ENCODE assay signal across 13 cellular contexts in the genomic region with DNA sequence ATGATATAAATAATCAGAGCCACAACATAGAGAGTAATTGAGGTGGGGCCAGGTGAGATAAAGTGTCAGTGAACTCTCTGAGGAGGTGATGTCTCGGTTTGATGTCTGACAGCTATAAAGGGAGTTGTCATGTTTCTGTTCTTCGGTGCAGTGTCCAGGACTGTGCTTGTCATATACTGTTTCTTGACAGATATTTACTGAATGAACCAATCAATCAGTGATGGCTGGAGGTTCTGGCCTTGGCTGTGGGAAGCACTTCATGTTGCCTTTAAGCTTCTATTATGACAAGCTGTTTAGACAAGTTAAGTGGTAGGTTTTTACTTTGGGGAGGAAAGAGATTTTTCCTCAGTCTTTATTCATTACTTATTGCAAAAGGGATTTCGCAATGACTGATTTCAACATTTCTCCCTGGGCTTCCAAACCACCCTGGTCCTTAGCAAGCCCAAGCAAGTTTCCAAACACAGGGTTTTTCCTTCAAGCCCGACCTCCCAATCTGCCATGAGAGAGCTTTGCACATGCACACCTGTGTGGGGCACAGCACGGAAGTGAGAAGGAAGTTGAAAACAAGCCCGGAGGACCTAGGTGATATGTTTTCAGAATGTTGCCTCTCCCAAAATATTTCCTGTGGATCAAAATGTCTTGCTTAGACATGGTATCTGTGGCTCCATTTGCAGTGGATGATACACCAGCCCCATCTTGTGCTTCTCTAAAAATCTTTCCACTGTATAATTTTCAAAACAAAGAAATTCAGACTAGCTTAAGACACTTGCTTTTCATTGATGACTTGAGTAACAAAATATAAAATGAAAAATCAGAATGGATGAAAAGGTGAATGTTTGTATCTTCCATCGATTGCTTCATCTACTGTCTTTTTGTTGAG.
DNase-seq lines count a peak whose midpoint lies in the region; ATAC-seq and TF ChIP-seq lines count a peak whose summit lies in the region.
"Had no signal": no experiment of that assay in that cellular context is flagged by ENCODE, and none has a peak within 500 bp of the region (broad histone marks: within the 10 kb centered on the region; RNA-seq: fewer than 3 reads in every experiment).

No MANE protein-coding gene starts in this region.

- peak overlapping the region; percentile 54 for H3K27ac ChIP-seq in foreskin keratinocyte
- H3K27ac ChIP-seq in upper lobe of right lung = no peak overlapping the region
- H3K27ac ChIP-seq: tibial nerve had no signal

- no peaks in the 10 kb centered on the region for H3K9me3 ChIP-seq in upper lobe of right lung
- H3K9me3 ChIP-seq: BE2C, tibial nerve had no signal

- in situ Hi-C loops in ACHN (cut with HindIII; ENCODE audit: low pct_ligation_motif_present, low pct_unique_long_range_greater_than_20kb, low sequenced_read_pairs) = no loop called here

- peaks cover 15% of the 10 kb centered on the region for H3K4me1 ChIP-seq in foreskin keratinocyte
- H3K4me1 ChIP-seq in upper lobe of right lung = no peaks in the 10 kb centered on the region
- H3K4me1 ChIP-seq: BE2C had no signal

- intact Hi-C loops in upper lobe of right lung (cut with DNase I) = no loop called here

- no peaks in the 10 kb centered on the region for H3K36me3 ChIP-seq in upper lobe of right lung
- H3K36me3 ChIP-seq: BE2C, tibial nerve had no signal

- peak; percentile 95 for TF ChIP-seq CTCF in foreskin keratinocyte (conservative IDR thresholded peaks at IDR 0.05)
- TF ChIP-seq CTCF in upper lobe of right lung (IDR thresholded peaks at IDR 0.05) = no peak

- no peak overlapping the region for H3K4me3 ChIP-seq in upper lobe of right lung
- H3K4me3 ChIP-seq: tibial nerve had no signal

- H3K27me3 ChIP-seq in foreskin keratinocyte (no peaks in the 10 kb centered on the region), upper lobe of right lung (no peaks in the 10 kb centered on the region)
- H3K27me3 ChIP-seq: BE2C, tibial nerve had no signal

- ATAC-seq in foreskin keratinocyte (peak; percentile 97), upper lobe of right lung (peak; percentile 57), GM18873 (IDR thresholded peaks at IDR 0.05; ENCODE audit: low FRiP score, unreplicated experiment) (no peak)

- DNase-seq in SIG-M5 treated with dmso at 0.1 percent for 504 hours (lab: John Stamatoyannopoulos, UW; ENCODE audit: unreplicated experiment) (peak; percentile 31), SIG-M5 (lab: John Stamatoyannopoulos, UW) (no peak), astrocyte of the hippocampus (ENCODE audit: low read depth, low spot score) (peak; percentile 38), foreskin keratinocyte (peak; percentile 99), upper lobe of right lung (no peak), ACHN (no peak)
- DNase-seq in activated CD4-positive, CD25-positive, alpha-beta regulatory T cell treated with anti-CD3 and anti-CD28 coated beads, Interleukin-2, amount 50 U/mL, for 72 hours = no peak
- DNase-seq: activated B cell treated with CpG ODN at 0.5 μM for 24 hours, activated gamma-delta T cell, BE2C, occipital lobe had no signal

Comparison
In these comparisons a context has a peak if more than half of its experiments do, and no peak if none do; other contexts are left out.
1. DNase-seq: peak in SIG-M5 treated with dmso at 0.1 percent for 504 hours (single experiment), astrocyte of the hippocampus (single experiment) and foreskin keratinocyte (2 of 2); none in SIG-M5 (single experiment), upper lobe of right lung (single experiment), activated CD4-positive, CD25-positive, alpha-beta regulatory T cell treated with anti-CD3 and anti-CD28 coated beads, Interleukin-2, amount 50 U/mL, for 72 hours (single experiment) and ACHN (single experiment).